ENCODE assay signal across 15 cellular contexts in the genomic region with DNA sequence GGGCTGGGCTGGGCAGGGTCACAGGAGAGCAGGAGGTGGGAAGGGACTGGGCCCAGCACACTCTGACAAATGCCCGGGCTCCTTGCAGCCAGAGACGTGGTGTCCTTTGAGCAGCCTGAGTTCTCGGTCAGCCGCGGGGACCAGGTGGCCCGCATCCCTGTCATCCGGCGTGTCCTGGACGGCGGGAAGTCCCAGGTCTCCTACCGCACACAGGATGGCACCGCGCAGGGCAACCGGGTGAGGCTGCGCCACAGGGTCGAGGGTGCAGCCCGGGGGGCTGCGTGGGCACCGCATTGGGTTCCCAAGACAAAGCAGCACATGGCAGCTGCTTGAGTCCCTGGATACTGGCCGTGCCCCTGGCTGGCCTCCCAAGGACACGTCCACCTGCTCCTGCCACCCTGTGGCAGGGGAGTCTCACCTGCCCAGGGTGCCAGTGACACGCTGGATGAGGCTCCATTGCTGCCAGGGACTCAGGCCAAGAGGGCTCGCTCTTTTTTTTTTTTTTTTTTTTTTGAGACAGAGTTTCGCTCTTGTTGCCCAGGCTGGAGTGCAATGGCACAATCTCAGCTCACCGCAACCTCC. TPM values are rescaled to one million over a fixed set of nuclear protein-coding genes. Genes with fewer than 3 reads are reported as not detected.
DNase-seq lines count a peak whose midpoint lies in the region; ATAC-seq and TF ChIP-seq lines count a peak whose summit lies in the region.
"Had no signal": no experiment of that assay in that cellular context is flagged by ENCODE, and none has a peak within 500 bp of the region (broad histone marks: within the 10 kb centered on the region; RNA-seq: fewer than 3 reads in every experiment).

No MANE protein-coding gene starts in this region.

- no peaks in the 10 kb centered on the region for H3K9me3 Mint-ChIP-seq in Calu3 (ENCODE audit: low read depth, unreplicated experiment)
- no peaks in the 10 kb centered on the region for H3K9me3 Mint-ChIP-seq in activated T-cell treated with anti-CD3 and anti-CD28 coated beads, Interleukin-2, amount 50 U/mL, for 72 hours
- H3K9me3 Mint-ChIP-seq: CD8-positive, alpha-beta T cell; GM23338; IgD-negative memory B cell had no signal

- H3K36me3 ChIP-seq in neuronal stem cell (replicated peaks in 1 of 2; ENCODE audit: control insufficient read depth in 2 of 2, insufficient read depth in 2 of 2, low read length in 2 of 2), result no peaks in the 10 kb centered on the region
- H3K36me3 ChIP-seq: BLaER1 treated with 17β-estradiol and CSF1 and Interleukin-3, amounts not matched to agents 10 nM and 100 nM had no signal

- no TSS peak for BruUV-seq in Calu3 (replicated peaks; lab: Mats Ljungman, UMichigan)

- CTCF ChIA-PET in RWPE1 (lab: Yijun Ruan, JAX), result no interaction called here
- CTCF ChIA-PET in Calu3 (lab: Charles Lee), result interaction anchor here (0.7 kb wide), 2 partner anchors 11 to 23 kb away, joined by 3 to 4 read pairs; no protein-coding TSS in a partner anchor

- no peak overlapping the region for H2BK15ac ChIP-seq in neuronal stem cell (ENCODE audit: low read length)

- no peak overlapping the region for H2BK120ac ChIP-seq in neuronal stem cell (ENCODE audit: low read depth, low read length)

- no peak overlapping the region for H3K4me3 Mint-ChIP-seq in Calu3 (ENCODE audit: low read depth, unreplicated experiment)
- H3K4me3 Mint-ChIP-seq in activated T-cell treated with anti-CD3 and anti-CD28 coated beads, Interleukin-2, amount 50 U/mL, for 72 hours, result no peak overlapping the region
- H3K4me3 Mint-ChIP-seq: B cell; CD8-positive, alpha-beta T cell; GM23338; IgD-negative memory B cell had no signal

- ATAC-seq in activated T-cell treated with anti-CD3 and anti-CD28 coated beads, Interleukin-2, amount 50 U/mL, for 72 hours (replicated peaks in 1 of 2), result no peak
- ATAC-seq: CD8-positive, alpha-beta T cell; GM23338 had no signal

- H3K9me3 ChIP-seq in neuronal stem cell (replicated peaks in 1 of 2; ENCODE audit: control insufficient read depth in 2 of 2, insufficient read depth in 1 of 2, low read depth in 1 of 2, low read length in 2 of 2), result no peaks in the 10 kb centered on the region
- H3K9me3 ChIP-seq: BLaER1 treated with 17β-estradiol and CSF1 and Interleukin-3, amounts not matched to agents 10 nM and 100 nM had no signal

- peaks cover 0 to 7% (median 0%) of the 10 kb centered on the region in 3 experiments for H3K27me3 ChIP-seq in neuronal stem cell (ENCODE audit: control insufficient read depth in 3 of 3, insufficient read depth in 3 of 3, low read depth in 1 of 3, low read length in 3 of 3)
- H3K27me3 ChIP-seq: BLaER1 treated with 17β-estradiol and CSF1 and Interleukin-3, amounts not matched to agents 10 nM and 100 nM had no signal

- H2AFZ ChIP-seq in neuronal stem cell (ENCODE audit: low read length), result no peak overlapping the region
- H2AFZ ChIP-seq: GM23338 had no signal

- H3K14ac ChIP-seq in neuronal stem cell (ENCODE audit: low read length), result no peak overlapping the region

- DNase-seq in activated naive CD4-positive, alpha-beta T cell treated with anti-CD3 and anti-CD28 coated beads, Interleukin-2, amount 50 U/mL, for 16 hours, result peak; percentile 7
- no peak for DNase-seq in activated naive CD4-positive, alpha-beta T cell (lab: John Stamatoyannopoulos, UW)
- DNase-seq in RWPE1 (ENCODE audit: low spot score), result no peak
- no peak for DNase-seq in neuronal stem cell (ENCODE audit: low spot score)
- DNase-seq in Calu3, result no peak
- DNase-seq in activated T-cell treated with anti-CD3 and anti-CD28 coated beads, Interleukin-2, amount 50 U/mL, for 72 hours, result no peak
- DNase-seq: CD8-positive, alpha-beta T cell; DMS 273 treated with DMSO at 0.1 percent for 48 hours; DMS79; GDM1; HCEC 1CT had no signal

- no peaks in the 10 kb centered on the region for H3K27me3 Mint-ChIP-seq in Calu3 (ENCODE audit: unreplicated experiment)
- H3K27me3 Mint-ChIP-seq in activated T-cell treated with anti-CD3 and anti-CD28 coated beads, Interleukin-2, amount 50 U/mL, for 72 hours (ENCODE audit: low read depth), result peaks cover 6% of the 10 kb centered on the region
- H3K27me3 Mint-ChIP-seq: B cell, IgD-negative memory B cell had no signal

- no peak overlapping the region for H3K9ac ChIP-seq in neuronal stem cell (ENCODE audit: low read depth, low read length, poor library complexity)
- H3K9ac ChIP-seq: BLaER1 treated with 17β-estradiol and CSF1 and Interleukin-3, amounts not matched to agents 10 nM and 100 nM had no signal

- no peaks in the 10 kb centered on the region for H3K4me1 Mint-ChIP-seq in Calu3 (ENCODE audit: low read depth, unreplicated experiment)
- peaks cover 7% of the 10 kb centered on the region for H3K4me1 Mint-ChIP-seq in activated T-cell treated with anti-CD3 and anti-CD28 coated beads, Interleukin-2, amount 50 U/mL, for 72 hours (ENCODE audit: low read depth)
- H3K4me1 Mint-ChIP-seq: GM23338 had no signal

- TF ChIP-seq CTCF in RWPE1 (conservative IDR thresholded peaks at IDR 0.05; ENCODE audit: low read depth) (no peak), Calu3 (IDR thresholded peaks at IDR 0.05; ENCODE audit: unreplicated experiment) (no peak)

- no peaks in the 10 kb centered on the region for H3K4me1 ChIP-seq in neuronal stem cell (ENCODE audit: control insufficient read depth in 2 of 2, insufficient read depth in 1 of 2, low read depth in 1 of 2, low read length in 2 of 2)

- H3K23ac ChIP-seq in neuronal stem cell (ENCODE audit: low read depth, low read length, poor library complexity), result no peak overlapping the region

- H4K8ac ChIP-seq in neuronal stem cell (ENCODE audit: low read depth, low read length), result no peak overlapping the region

- H3K27ac ChIP-seq in RWPE1 (peak overlapping the region; percentile 98), neuronal stem cell (replicated peaks; ENCODE audit: low read length) (no peak overlapping the region)
- H3K27ac ChIP-seq: BLaER1 treated with 17β-estradiol and CSF1 and Interleukin-3, amounts not matched to agents 10 nM and 100 nM had no signal

- intact Hi-C loops in Calu3 (cut with micrococcal nuclease; ENCODE audit: unreplicated experiment), result no loop called here

- no peak overlapping the region for H3K4ac ChIP-seq in neuronal stem cell (ENCODE audit: low read length)

- H2AK5ac ChIP-seq in neuronal stem cell (ENCODE audit: low read depth, low read length), result peak overlapping the region; percentile 81

- peaks cover 2% of the 10 kb centered on the region for H3K79me1 ChIP-seq in neuronal stem cell (ENCODE audit: low read depth, low read length)

- H4K91ac ChIP-seq in neuronal stem cell (ENCODE audit: low read depth, low read length, poor library complexity), result no peak overlapping the region

- no CpG with 5 or more reads among the region's 25 CpGs for WGBS in neuronal stem cell (ENCODE audit: extremely low coverage in 2 of 2, insufficient read length in 2 of 2, insufficient replicate concordance in 1 of 2), 2 donors

- H3K36me3 Mint-ChIP-seq in Calu3 (ENCODE audit: insufficient read depth, unreplicated experiment), result peaks cover 64% of the 10 kb centered on the region
- no peaks in the 10 kb centered on the region for H3K36me3 Mint-ChIP-seq in activated T-cell treated with anti-CD3 and anti-CD28 coated beads, Interleukin-2, amount 50 U/mL, for 72 hours (ENCODE audit: insufficient read depth in 2 of 2)
- H3K36me3 Mint-ChIP-seq: CD8-positive, alpha-beta T cell; IgD-negative memory B cell had no signal

- H2BK12ac ChIP-seq in neuronal stem cell (ENCODE audit: low read length), result no peak overlapping the region

- no peak overlapping the region for H3K27ac Mint-ChIP-seq in Calu3 (ENCODE audit: unreplicated experiment)
- no peak overlapping the region for H3K27ac Mint-ChIP-seq in activated T-cell treated with anti-CD3 and anti-CD28 coated beads, Interleukin-2, amount 50 U/mL, for 72 hours
- H3K27ac Mint-ChIP-seq: B cell; CD8-positive, alpha-beta T cell; GM23338; IgD-negative memory B cell had no signal

- H3K4me3 ChIP-seq in neuronal stem cell (ENCODE audit: low read length in 2 of 2), result no peak overlapping the region
- H3K4me3 ChIP-seq: BLaER1 treated with 17β-estradiol and CSF1 and Interleukin-3, amounts not matched to agents 10 nM and 100 nM; GM23338 had no signal

- no peak overlapping the region for H3K4me2 ChIP-seq in neuronal stem cell (ENCODE audit: insufficient read depth, low read length, poor library complexity, severe bottlenecking)
- H3K4me2 ChIP-seq: BLaER1 treated with 17β-estradiol and CSF1 and Interleukin-3, amounts not matched to agents 10 nM and 100 nM; GM23338 had no signal

- peak overlapping the region; percentile 24 for H2BK5ac ChIP-seq in neuronal stem cell (ENCODE audit: low read length)

- POLR2A ChIA-PET in RWPE1 (lab: Yijun Ruan, JAX; ENCODE audit: low non-redundant PET), result no interaction called here

- H3K18ac ChIP-seq in neuronal stem cell (ENCODE audit: low read length), result peak overlapping the region; percentile 64

RNA-seq across cellular contexts. Expression of a gene that starts 21.3 kb away (rescaled TPM):
- polyA plus RNA-seq in neuronal stem cell (2013, experiment 1 of 2), result 20.1 TPM
- 18.5 TPM for polyA plus RNA-seq in neuronal stem cell (2013, experiment 2 of 2)
- total RNA-seq in Calu3 (2022), result 20.4 and 20.5 TPM in 2 replicates
- 10 to 100 TPM; 41.9 to 51.2 TPM for total RNA-seq in activated T-cell treated with anti-CD3 and anti-CD28 coated beads, Interleukin-2, amount 50 U/mL, for 72 hours

RNA-seq across cellular contexts. Expression of a gene that starts 22.5 kb away (rescaled TPM):
- 1.5 TPM for polyA plus RNA-seq in neuronal stem cell (2013, experiment 1 of 2)
- polyA plus RNA-seq in neuronal stem cell (2013, experiment 2 of 2), result 2.0 TPM
- total RNA-seq in Calu3 (2022), result 253 and 301 TPM in 2 replicates
- total RNA-seq in activated T-cell treated with anti-CD3 and anti-CD28 coated beads, Interleukin-2, amount 50 U/mL, for 72 hours, result 1 to 10 TPM; 2.7 to 3.5 TPM

RNA-seq across cellular contexts. Expression of a gene that starts 40.9 kb away (rescaled TPM):
- 25.1 TPM for polyA plus RNA-seq in neuronal stem cell (2013, experiment 1 of 2)
- polyA plus RNA-seq in neuronal stem cell (2013, experiment 2 of 2), result 26.8 TPM
- total RNA-seq in Calu3 (2022), result 26.0 and 29.7 TPM in 2 replicates
- 10 to 100 TPM; 20.7 to 22.6 TPM for total RNA-seq in activated T-cell treated with anti-CD3 and anti-CD28 coated beads, Interleukin-2, amount 50 U/mL, for 72 hours

Comparison
In these comparisons a context has a peak if more than half of its experiments do, and no peak if none do; other contexts are left out.
1. RNA of a gene that starts 22.5 kb away (total RNA-seq): 253 to 301 TPM in Calu3; 2.7 to 3.5 TPM in activated T-cell treated with anti-CD3 and anti-CD28 coated beads, Interleukin-2, amount 50 U/mL, for 72 hours; every median in the first group is over 10 times any median in the second.